9 cellular contexts compared by ENCODE assay signal in genomic region chr22:24510694-24511625, GRCh38. TPM values are rescaled to one million over a fixed set of nuclear protein-coding genes. Genes with fewer than 3 reads are reported as not detected.
DNase-seq lines count a peak whose midpoint lies in the region; ATAC-seq and TF ChIP-seq lines count a peak whose summit lies in the region.
"Had no signal": no experiment of that assay in that cellular context is flagged by ENCODE, and none has a peak within 500 bp of the region (broad histone marks: within the 10 kb centered on the region; RNA-seq: fewer than 3 reads in every experiment).

No MANE protein-coding gene starts in this region.

- H2AFZ ChIP-seq in SK-N-SH (ENCODE audit: low read depth) = no peak overlapping the region

- TF ChIP-seq CTCF in SK-N-SH (IDR thresholded peaks at IDR 0.05) (no peak), GM13976 (IDR thresholded peaks at IDR 0.05; ENCODE audit: borderline replicate concordance, control extremely low read depth, extremely low read depth, insufficient read depth, missing control alignments) (no peak)

- no peak overlapping the region for H3K4me3 ChIP-seq in SK-N-SH (ENCODE audit: low read depth in 2 of 2, low read length in 1 of 2)

- TF ChIP-seq EP300 in SK-N-SH (IDR thresholded peaks at IDR 0.05; ENCODE audit: borderline replicate concordance in 1 of 2, low read depth in 1 of 2, low read length in 1 of 2) = no peak

- H3K9me3 Mint-ChIP-seq in stimulated activated naive CD8-positive, alpha-beta T cell treated with anti-CD3 and anti-CD28 coated beads, Interleukin-15, Interleukin-2, amounts not matched to agents 100 ng/mL and 50 ng/mL, for 24 hours = no peaks in the 10 kb centered on the region

- peak overlapping the region; percentile 73 for H3K27ac Mint-ChIP-seq in stimulated activated naive CD8-positive, alpha-beta T cell treated with anti-CD3 and anti-CD28 coated beads, Interleukin-15, Interleukin-2, amounts not matched to agents 100 ng/mL and 50 ng/mL, for 24 hours

- intact Hi-C loops in left cardiac atrium (cut with DNase I) = no loop called here

- peaks cover 3% of the 10 kb centered on the region for H3F3A ChIP-seq in SK-N-SH (replicated peaks; ENCODE audit: insufficient read depth)

- no peak overlapping the region for H3K9ac ChIP-seq in SK-N-SH

- no peak overlapping the region for H3K4me2 ChIP-seq in SK-N-SH

- H3K4me3 Mint-ChIP-seq in stimulated activated naive CD8-positive, alpha-beta T cell treated with anti-CD3 and anti-CD28 coated beads, Interleukin-15, Interleukin-2, amounts not matched to agents 100 ng/mL and 50 ng/mL, for 24 hours = peak overlapping the region; percentile 4

- 61% methylated on average over 9 of the region's 9 CpGs for WGBS in SK-N-SH (ENCODE audit: low lambda C conversion rate)

- peak; percentile 33; the same call in 2 of the 3 replicates for ATAC-seq in SK-N-SH treated with all-trans-retinoic acid at 6 μM for 48 hours
- peak; percentile 62 to 81 for ATAC-seq in left cardiac atrium

- in situ Hi-C loops in GM13976 (cut with MboI; ENCODE audit: low sequenced_read_pairs, unreplicated experiment) = no loop called here

- no peaks in the 10 kb centered on the region for H3K27me3 Mint-ChIP-seq in stimulated activated naive CD8-positive, alpha-beta T cell treated with anti-CD3 and anti-CD28 coated beads, Interleukin-15, Interleukin-2, amounts not matched to agents 100 ng/mL and 50 ng/mL, for 24 hours

- no peak for DNase-seq in SK-N-SH
- DNase-seq in SKM-1 (lab: John Stamatoyannopoulos, UW; ENCODE audit: unreplicated experiment) = peak; percentile 96
- peak; percentile 43 for DNase-seq in left cardiac atrium
- DNase-seq in activated naive CD4-positive, alpha-beta T cell (lab: John Stamatoyannopoulos, UW) = no peak
- DNase-seq in GM13976 (ENCODE audit: low spot score) = no peak
- DNase-seq in mucosa of gallbladder (ENCODE audit: low spot score) = no peak
- DNase-seq: stimulated activated CD4-positive, alpha-beta T cell treated with anti-CD3 and anti-CD28 coated beads, Interleukin-1b, Interleukin-23, amount 100 ng/mL, for 48 hours had no signal

- TF ChIP-seq RAD21 in SK-N-SH (IDR thresholded peaks at IDR 0.05; ENCODE audit: low read length) = no peak

- peaks cover 0 to 2% of the 10 kb centered on the region in 2 experiments; a peak in 2 of 4 replicates for H3K4me1 ChIP-seq in SK-N-SH (ENCODE audit: control insufficient read depth in 1 of 2, insufficient read depth in 2 of 2, low read depth in 1 of 2, low read length in 1 of 2)

- H3K27me3 ChIP-seq in SK-N-SH (ENCODE audit: insufficient read depth) = no peaks in the 10 kb centered on the region

- POLR2A ChIA-PET in SK-N-SH (lab: Yijun Ruan, JAX) = no interaction called here

- no peaks in the 10 kb centered on the region for H3K36me3 ChIP-seq in SK-N-SH (replicated peaks in 1 of 2; ENCODE audit: control insufficient read depth in 1 of 2, insufficient read depth in 2 of 2, low read length in 1 of 2)

- H3K9me3 ChIP-seq in SK-N-SH = no peaks in the 10 kb centered on the region

- no peaks in the 10 kb centered on the region for H3K36me3 Mint-ChIP-seq in stimulated activated naive CD8-positive, alpha-beta T cell treated with anti-CD3 and anti-CD28 coated beads, Interleukin-15, Interleukin-2, amounts not matched to agents 100 ng/mL and 50 ng/mL, for 24 hours (ENCODE audit: low read depth)

- H3K4me1 Mint-ChIP-seq in stimulated activated naive CD8-positive, alpha-beta T cell treated with anti-CD3 and anti-CD28 coated beads, Interleukin-15, Interleukin-2, amounts not matched to agents 100 ng/mL and 50 ng/mL, for 24 hours (ENCODE audit: low read depth) = peaks cover 22% of the 10 kb centered on the region

- no peak overlapping the region for H3K27ac ChIP-seq in SK-N-SH (ENCODE audit: low read depth in 2 of 2, low read length in 1 of 2)

- H3K79me2 ChIP-seq in SK-N-SH (ENCODE audit: insufficient read depth) = no peaks in the 10 kb centered on the region

- H3K9me2 ChIP-seq in SK-N-SH = no peaks in the 10 kb centered on the region

- H4K20me1 ChIP-seq in SK-N-SH (ENCODE audit: insufficient read depth) = no peaks in the 10 kb centered on the region

- CTCF ChIA-PET in SK-N-SH (lab: Yijun Ruan, JAX) = interaction anchor here (0.8 kb wide), 1 partner anchor 118 kb away, joined by 3 read pairs; no protein-coding TSS in a partner anchor

TF ChIP-seq in SK-N-SH treated with all-trans-retinoic acid at 6 μM for 48 hours, 23 proteins besides CTCF, POLR2A, EP300 and RAD21 (continues in another document):
- TF ChIP-seq OSR1 (CRISPR knock-in tag; IDR thresholded peaks at IDR 0.05) = no peak
- TF ChIP-seq TSHZ2 (CRISPR knock-in tag; IDR thresholded peaks at IDR 0.05) = no peak
- no peak for TF ChIP-seq TCF4 (CRISPR knock-in tag; IDR thresholded peaks at IDR 0.05; ENCODE audit: borderline replicate concordance)
- TF ChIP-seq RARB (CRISPR knock-in tag; IDR thresholded peaks at IDR 0.05) = no peak
- TF ChIP-seq ZNF70 (CRISPR knock-in tag; IDR thresholded peaks at IDR 0.05) = no peak
- no peak for TF ChIP-seq ESRRG (CRISPR knock-in tag; IDR thresholded peaks at IDR 0.05)
- no peak for TF ChIP-seq BACH2 (CRISPR knock-in tag; IDR thresholded peaks at IDR 0.05; ENCODE audit: borderline replicate concordance)
- TF ChIP-seq ISL1 (CRISPR knock-in tag; IDR thresholded peaks at IDR 0.05) = no peak

TF ChIP-seq in SK-N-SH, 30 proteins besides CTCF, POLR2A, EP300 and RAD21:
- no peak for TF ChIP-seq REST (IDR thresholded peaks at IDR 0.05; ENCODE audit: low read depth, low read length)
- no peak for TF ChIP-seq SIN3A (IDR thresholded peaks at IDR 0.05; ENCODE audit: borderline replicate concordance, low read depth, low read length)
- no peak for TF ChIP-seq MEF2A (IDR thresholded peaks at IDR 0.05; ENCODE audit: borderline replicate concordance, low read depth)
- TF ChIP-seq TEAD4 (IDR thresholded peaks at IDR 0.05; ENCODE audit: borderline replicate concordance, insufficient read depth) = no peak
- no peak for TF ChIP-seq RCOR1 (IDR thresholded peaks at IDR 0.05; ENCODE audit: low read length)
- TF ChIP-seq ELF1 (IDR thresholded peaks at IDR 0.05) = no peak
- no peak for TF ChIP-seq FOXM1 (IDR thresholded peaks at IDR 0.05; ENCODE audit: low read depth)
- TF ChIP-seq IRF3 (IDR thresholded peaks at IDR 0.05; ENCODE audit: low read depth, low read length) = no peak

RNA-seq across cellular contexts. Expression of gene UPB1, which starts 15.8 kb away (rescaled TPM):
- polyA plus RNA-seq in SK-N-SH (2012; rRNA removed) = 0.30 and 0.49 TPM in 2 replicates
- 0.14 and 0.20 TPM in 2 replicates for polyA plus RNA-seq in SK-N-SH (2012; cell fraction: cytosol; rRNA removed)
- 1.4 and 1.7 TPM in 2 replicates for polyA plus RNA-seq in SK-N-SH (2012; cell fraction: nucleus; rRNA removed)
- total RNA-seq in left cardiac atrium (1 to 10 TPM in 1 of 2 donors, under 1 TPM in 1; 0.68 to 2.3 TPM), mucosa of gallbladder (0.83 TPM)

RNA-seq across cellular contexts. Expression of gene GUCD1, which starts 44.0 kb away (rescaled TPM):
- polyA plus RNA-seq in SK-N-SH (2012; rRNA removed) = 71.0 and 80.7 TPM in 2 replicates
- polyA plus RNA-seq in SK-N-SH (2012; cell fraction: cytosol; rRNA removed) = 41.7 and 56.7 TPM in 2 replicates
- 80.2 and 104 TPM in 2 replicates for polyA plus RNA-seq in SK-N-SH (2012; cell fraction: nucleus; rRNA removed)
- total RNA-seq in left cardiac atrium (100 to 1,000 TPM; 138 to 147 TPM), mucosa of gallbladder (201 TPM)

RNA-seq across cellular contexts. Expression of gene SNRPD3, which starts 44.8 kb away (rescaled TPM):
- polyA plus RNA-seq in SK-N-SH (2012; rRNA removed) = 177 and 212 TPM in 2 replicates
- 176 and 201 TPM in 2 replicates for polyA plus RNA-seq in SK-N-SH (2012; cell fraction: cytosol; rRNA removed)
- polyA plus RNA-seq in SK-N-SH (2012; cell fraction: nucleus; rRNA removed) = 95.0 and 101 TPM in 2 replicates
- 10 to 100 TPM; 55.4 to 64.1 TPM for total RNA-seq in left cardiac atrium
- 98.3 TPM for total RNA-seq in mucosa of gallbladder

Comparison
In these comparisons a context has a peak if more than half of its experiments do, and no peak if none do; other contexts are left out.
1. DNase-seq: peak in SKM-1 (single experiment) and left cardiac atrium (single experiment); none in SK-N-SH (single experiment), activated naive CD4-positive, alpha-beta T cell (0 of 4), GM13976 (single experiment) and mucosa of gallbladder (single experiment).